Comparison of ENCODE assay signal across 1 cellular context in genomic region chr5:132850066-132850465, GRCh38.
TF ChIP-seq lines count a peak whose summit lies in the region.

No MANE protein-coding gene starts in this region.

TF ChIP-seq in IMR-90, 13 proteins besides CTCF, POLR2A, EP300 and RAD21:
- TF ChIP-seq FOS (IDR thresholded peaks at IDR 0.05; ENCODE audit: low read depth, low read length): peak; percentile 47
- no peak for TF ChIP-seq CHD1 (IDR thresholded peaks at IDR 0.05; ENCODE audit: low read depth, low read length)
